In the genomic region with DNA sequence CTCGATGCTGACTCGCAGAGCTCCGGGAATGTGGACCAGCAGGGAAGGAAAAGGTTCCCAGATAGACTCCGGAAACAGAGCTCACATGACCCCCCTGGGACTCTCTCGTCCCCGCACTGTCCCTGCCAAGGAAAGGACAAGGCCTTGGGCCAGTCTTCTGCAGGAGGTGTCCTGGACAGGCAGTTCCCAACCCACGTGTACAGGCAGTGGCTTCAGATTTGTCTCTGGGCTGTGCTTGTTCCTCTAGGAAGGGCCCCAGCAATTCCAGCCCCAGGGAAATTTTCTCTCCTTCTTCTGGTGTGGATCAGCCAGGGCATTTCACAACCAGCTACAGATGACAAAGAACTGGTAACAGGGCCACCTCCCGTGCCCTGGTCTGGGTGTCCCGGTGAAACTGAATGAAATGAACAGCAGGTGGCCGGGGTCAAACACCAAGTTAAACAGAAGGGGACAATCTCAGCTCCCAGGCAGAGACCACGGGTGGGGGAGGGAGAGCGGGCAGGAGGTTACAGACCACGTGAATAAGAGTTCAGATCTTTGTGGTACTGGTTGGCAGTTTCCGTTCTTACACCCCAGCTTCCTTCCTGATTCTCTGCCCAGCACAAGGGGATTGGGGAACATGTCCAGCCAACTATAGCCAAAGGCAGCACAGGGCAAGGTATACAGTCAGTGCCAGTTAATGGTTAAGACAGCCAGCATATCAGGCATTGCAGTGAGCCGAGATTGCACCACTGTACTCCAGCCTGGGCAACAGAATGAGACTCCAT, we compare ENCODE assay signal across 9 cellular contexts. TPM values are rescaled to one million over a fixed set of nuclear protein-coding genes. Genes with fewer than 3 reads are reported as not detected.
A peak's percentile ranks its signal among the peaks of the same experiment; 100 is the strongest.
DNase-seq lines count a peak whose midpoint lies in the region; ATAC-seq lines count a peak whose summit lies in the region.
"Had no signal": no experiment of that assay in that cellular context is flagged by ENCODE, and none has a peak within 500 bp of the region (broad histone marks: within the 10 kb centered on the region; RNA-seq: fewer than 3 reads in every experiment).

No MANE protein-coding gene starts in this region.

- no peaks in the 10 kb centered on the region for H3K36me3 ChIP-seq in thymus (ENCODE audit: control insufficient read depth, insufficient read depth)

- peaks cover 33% of the 10 kb centered on the region for H3K4me1 ChIP-seq in thymus (ENCODE audit: control insufficient read depth, insufficient read depth, low read length)

- H3K27ac ChIP-seq in thymus (ENCODE audit: low read depth): peak overlapping the region; percentile 56
- H3K27ac ChIP-seq: 22Rv1 had no signal

- peak; percentile 62 for DNase-seq in NK-92 treated with Interleukin-12 subunit alpha and Interleukin-12 subunit beta, amount 100 ng/mL, for 24 hours (lab: John Stamatoyannopoulos, UW)
- DNase-seq in NK-92 (lab: John Stamatoyannopoulos, UW; ENCODE audit: unreplicated experiment) (no peak), activated T-cell treated with anti-CD3 and anti-CD28 coated beads for 48 hours (ENCODE audit: low read depth) (peak; percentile 61), left lobe of liver (ENCODE audit: low spot score) (peak; percentile 54), NCI-H2029 treated with DMSO at 0.1 percent for 48 hours (lab: John Stamatoyannopoulos, UW) (no peak), NCI-H2029 (lab: John Stamatoyannopoulos, UW) (no peak)

- 29% methylated on average over 15 of the region's 15 CpGs for WGBS in thymus

- H3K27me3 ChIP-seq in thymus (ENCODE audit: control insufficient read depth, insufficient read depth): no peaks in the 10 kb centered on the region

- peak; percentile 50 for ATAC-seq in left lobe of liver
- no peak for ATAC-seq in GM18909 (IDR thresholded peaks at IDR 0.05; ENCODE audit: poor library complexity, unreplicated experiment)

- H3K9me3 ChIP-seq in thymus (ENCODE audit: control insufficient read depth): no peaks in the 10 kb centered on the region

- H3K4me3 ChIP-seq in thymus (ENCODE audit: low read length): no peak overlapping the region

RNA-seq across cellular contexts. Expression of gene CAB39, which starts 52.2 kb away (rescaled TPM):
- total RNA-seq in left lobe of liver: 22.6 TPM
- polyA plus RNA-seq in thymus: 49.2 TPM

Comparison
In these comparisons a context has a peak if more than half of its experiments do, and no peak if none do; other contexts are left out.
1. DNase-seq: peak in NK-92 treated with Interleukin-12 subunit alpha and Interleukin-12 subunit beta, amount 100 ng/mL, for 24 hours (single experiment), activated T-cell treated with anti-CD3 and anti-CD28 coated beads for 48 hours (single experiment) and left lobe of liver (single experiment); none in NK-92 (single experiment), NCI-H2029 treated with DMSO at 0.1 percent for 48 hours (single experiment) and NCI-H2029 (single experiment).